Comparison of ENCODE assay signal across 12 cellular contexts in the genomic region with DNA sequence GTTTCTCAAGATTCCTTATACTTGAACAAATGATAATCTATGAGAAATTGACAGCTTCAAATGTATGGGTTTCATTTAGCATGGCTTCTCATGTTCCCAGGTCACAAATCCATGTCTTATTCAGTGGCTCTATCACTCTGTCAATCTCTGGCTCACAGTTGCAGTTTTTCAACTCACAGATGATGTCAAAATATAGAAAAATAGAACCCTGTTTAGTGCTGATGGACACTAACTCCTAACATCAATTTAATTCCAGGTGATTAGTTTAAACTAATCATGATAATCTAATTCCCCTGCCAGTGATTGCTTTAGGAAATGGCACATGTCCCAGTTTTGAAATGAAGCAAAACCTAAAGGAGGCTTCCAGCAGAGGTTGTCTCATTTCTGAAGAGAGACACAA. TPM values are rescaled to one million over a fixed set of nuclear protein-coding genes. Genes with fewer than 3 reads are reported as not detected.
"Had no signal": no experiment of that assay in that cellular context is flagged by ENCODE, and none has a peak within 500 bp of the region (broad histone marks: within the 10 kb centered on the region; RNA-seq: fewer than 3 reads in every experiment).

No MANE protein-coding gene starts in this region.

- H3K36me3 ChIP-seq: HAP-1 had no signal

- H3K9me3 ChIP-seq: HAP-1 had no signal

- H3K27ac ChIP-seq: GM23248, HL-60 had no signal

- ATAC-seq: HCT116, HepG2 had no signal

- H3K4me3 ChIP-seq: GM23248, HAP-1 had no signal

- DNase-seq: GM23248, GOT3, H7, HFFc6, KBM-7 had no signal

- H3K4me1 ChIP-seq: HAP-1 had no signal

RNA-seq across cellular contexts. Expression of gene KHDC1, which starts 13.0 kb away (rescaled TPM):
- total RNA-seq: HepG2 had no signal
- polyA plus RNA-seq: HepG2 had no signal

RNA-seq across cellular contexts. Expression of gene KHDC1L, which starts 24.7 kb away (rescaled TPM):
- total RNA-seq: GM23248, H4, HepG2, HT1080 had no signal
- polyA plus RNA-seq: GM23248, HepG2, IgD-negative memory B cell had no signal
